In genomic region chr2:62266433-62267038, GRCh38 we compare ENCODE assay signal across 2 cellular contexts.
TF ChIP-seq lines count a peak whose summit lies in the region.

No MANE protein-coding gene starts in this region.

TF ChIP-seq in H1, 55 proteins besides CTCF, POLR2A, EP300 and RAD21:
- TF ChIP-seq BACH1 (IDR thresholded peaks at IDR 0.05; ENCODE audit: low read length) (peak; percentile 27; the same call in 1 of the 2 replicates), CTBP2 (IDR thresholded peaks at IDR 0.05; ENCODE audit: borderline replicate concordance, insufficient read depth, insufficient read length, low read length) (no peak), TAF7 (optimal IDR thresholded peaks at IDR 0.05; ENCODE audit: borderline replicate concordance, low read depth, low read length) (no peak), MAFK (IDR thresholded peaks at IDR 0.05; ENCODE audit: low read depth, low read length) (0 out of 2 replicates have a peak, but pooled peaks have one; percentile 34), JUN (IDR thresholded peaks at IDR 0.05; ENCODE audit: low read depth, low read length) (no peak), HDAC6 (IDR thresholded peaks at IDR 0.05; ENCODE audit: low read depth, low read length) (no peak), KDM4A (IDR thresholded peaks at IDR 0.05; ENCODE audit: low read depth, low read length, severe bottlenecking) (no peak), SIN3A (conservative IDR thresholded peaks at IDR 0.05 in 1 of 2, IDR thresholded peaks at IDR 0.05 in 1 of 2; ENCODE audit: low read depth in 1 of 2, low read length in 2 of 2) (0 out of 4 replicates have a peak, but pooled peaks of 1 of the 2 experiments have one; percentile 36), YY1 (IDR thresholded peaks at IDR 0.05; ENCODE audit: low read depth, low read length) (peak; percentile 61; the same call in 1 of the 2 replicates), TEAD4 (IDR thresholded peaks at IDR 0.05; ENCODE audit: low read depth, low read length) (peak; percentile 89), RBBP5 (IDR thresholded peaks at IDR 0.05; ENCODE audit: borderline replicate concordance, low read depth, low read length) (no peak), ASH2L (IDR thresholded peaks at IDR 0.05; ENCODE audit: low read length) (peak; percentile 43), JUND (IDR thresholded peaks at IDR 0.05; ENCODE audit: low read length) (0 out of 2 replicates have a peak, but pooled peaks have one; percentile 18)

TF ChIP-seq in HepG2, 621 proteins besides CTCF, POLR2A, EP300 and RAD21:
- TF ChIP-seq, protein P1, sequence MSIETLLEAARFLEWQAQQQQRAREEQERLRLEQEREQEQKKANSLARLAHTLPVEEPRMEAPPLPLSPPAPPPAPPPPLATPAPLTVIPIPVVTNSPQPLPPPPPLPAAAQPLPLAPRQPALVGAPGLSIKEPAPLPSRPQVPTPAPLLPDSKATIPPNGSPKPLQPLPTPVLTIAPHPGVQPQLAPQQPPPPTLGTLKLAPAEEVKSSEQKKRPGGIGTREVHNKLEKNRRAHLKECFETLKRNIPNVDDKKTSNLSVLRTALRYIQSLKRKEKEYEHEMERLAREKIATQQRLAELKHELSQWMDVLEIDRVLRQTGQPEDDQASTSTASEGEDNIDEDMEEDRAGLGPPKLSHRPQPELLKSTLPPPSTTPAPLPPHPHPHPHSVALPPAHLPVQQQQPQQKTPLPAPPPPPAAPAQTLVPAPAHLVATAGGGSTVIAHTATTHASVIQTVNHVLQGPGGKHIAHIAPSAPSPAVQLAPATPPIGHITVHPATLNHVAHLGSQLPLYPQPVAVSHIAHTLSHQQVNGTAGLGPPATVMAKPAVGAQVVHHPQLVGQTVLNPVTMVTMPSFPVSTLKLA (IDR thresholded peaks at IDR 0.05), result no peak
- no peak for TF ChIP-seq NFIB (CRISPR knock-in tag; IDR thresholded peaks at IDR 0.05; ENCODE audit: borderline replicate concordance)
- TF ChIP-seq ZNF703 (CRISPR knock-in tag; IDR thresholded peaks at IDR 0.05; ENCODE audit: borderline replicate concordance), result no peak
- no peak for TF ChIP-seq ZMYM4 (CRISPR knock-in tag; IDR thresholded peaks at IDR 0.05)
- TF ChIP-seq PATZ1 (CRISPR knock-in tag; IDR thresholded peaks at IDR 0.05), result no peak
- TF ChIP-seq KMT2A (CRISPR knock-in tag; IDR thresholded peaks at IDR 0.05), result no peak
- TF ChIP-seq ZNF251 (CRISPR knock-in tag; IDR thresholded peaks at IDR 0.05), result no peak
- no peak for TF ChIP-seq SSRP1 (CRISPR knock-in tag; IDR thresholded peaks at IDR 0.05)
- TF ChIP-seq SCMH1 (CRISPR knock-in tag; IDR thresholded peaks at IDR 0.05; ENCODE audit: borderline replicate concordance), result no peak
- TF ChIP-seq MXD1 (CRISPR knock-in tag; IDR thresholded peaks at IDR 0.05), result no peak
- no peak for TF ChIP-seq ZNF768 (CRISPR knock-in tag; IDR thresholded peaks at IDR 0.05)
- TF ChIP-seq ZNF296 (CRISPR knock-in tag; conservative IDR thresholded peaks at IDR 0.05), result no peak
- TF ChIP-seq KLF11 (CRISPR knock-in tag; IDR thresholded peaks at IDR 0.05), result no peak
